ENCODE assay signal across 19 cellular contexts in genomic region chr4:16168144-16168543, GRCh38. TPM values are rescaled to one million over a fixed set of nuclear protein-coding genes. Genes with fewer than 3 reads are reported as not detected.
A peak's percentile ranks its signal among the peaks of the same experiment; 100 is the strongest.
DNase-seq lines count a peak whose midpoint lies in the region; ATAC-seq and TF ChIP-seq lines count a peak whose summit lies in the region.
"Had no signal": no experiment of that assay in that cellular context is flagged by ENCODE, and none has a peak within 500 bp of the region (broad histone marks: within the 10 kb centered on the region; RNA-seq: fewer than 3 reads in every experiment).

No MANE protein-coding gene starts in this region.

- H3K36me3 Mint-ChIP-seq in activated CD8-positive, alpha-beta T cell treated with anti-CD3 and anti-CD28 coated beads, Interleukin-2, amount 10 ng/mL, durations not matched to agents 7 days and 5 days (ENCODE audit: low read depth) = peaks cover 31% of the 10 kb centered on the region
- H3K36me3 Mint-ChIP-seq in activated CD8-positive, alpha-beta T cell treated with anti-CD3 and anti-CD28 coated beads for 36 hours (ENCODE audit: low read depth) = peaks cover 30% of the 10 kb centered on the region
- peaks cover 18% of the 10 kb centered on the region for H3K36me3 Mint-ChIP-seq in WTC11
- peaks cover 23% of the 10 kb centered on the region for H3K36me3 Mint-ChIP-seq in endothelial cell (ENCODE audit: low read depth, unreplicated experiment)
- H3K36me3 Mint-ChIP-seq in stimulated activated naive B cell treated with anti-CD40 and anti-IgM and Interleukin-4, amounts not matched to agents 10 μg/mL and 1 μg/mL and 100 μg/mL, for 72 hours = peaks cover 31 to 44% of the 10 kb centered on the region in 2 donors

- H3K27me3 Mint-ChIP-seq in activated CD8-positive, alpha-beta T cell treated with anti-CD3 and anti-CD28 coated beads, Interleukin-2, amount 10 ng/mL, durations not matched to agents 7 days and 5 days (ENCODE audit: low read depth) = no peaks in the 10 kb centered on the region
- no peaks in the 10 kb centered on the region for H3K27me3 Mint-ChIP-seq in activated CD8-positive, alpha-beta T cell treated with anti-CD3 and anti-CD28 coated beads for 36 hours
- H3K27me3 Mint-ChIP-seq in WTC11 (ENCODE audit: low read depth) (no peaks in the 10 kb centered on the region), endothelial cell (ENCODE audit: unreplicated experiment) (peaks cover 3% of the 10 kb centered on the region)
- no peaks in the 10 kb centered on the region for H3K27me3 Mint-ChIP-seq in stimulated activated naive B cell treated with anti-CD40 and anti-IgM and Interleukin-4, amounts not matched to agents 10 μg/mL and 1 μg/mL and 100 μg/mL, for 72 hours
- H3K27me3 Mint-ChIP-seq: CD4-positive, alpha-beta T cell had no signal

- TF ChIP-seq CTCF in activated CD8-positive, alpha-beta T cell treated with anti-CD3 and anti-CD28 coated beads for 36 hours (IDR thresholded peaks at IDR 0.05) = no peak
- TF ChIP-seq CTCF in WTC11 (IDR thresholded peaks at IDR 0.05) = no peak
- TF ChIP-seq CTCF in endothelial cell (IDR thresholded peaks at IDR 0.05; ENCODE audit: unreplicated experiment) = no peak

- no peak overlapping the region for H3K4me3 Mint-ChIP-seq in activated CD8-positive, alpha-beta T cell treated with anti-CD3 and anti-CD28 coated beads, Interleukin-2, amount 10 ng/mL, durations not matched to agents 7 days and 5 days
- no peak overlapping the region for H3K4me3 Mint-ChIP-seq in activated CD8-positive, alpha-beta T cell treated with anti-CD3 and anti-CD28 coated beads for 36 hours
- H3K4me3 Mint-ChIP-seq in WTC11 (no peak overlapping the region), endothelial cell (ENCODE audit: unreplicated experiment) (peak overlapping the region; percentile 80)
- no peak overlapping the region for H3K4me3 Mint-ChIP-seq in stimulated activated naive B cell treated with anti-CD40 and anti-IgM and Interleukin-4, amounts not matched to agents 10 μg/mL and 1 μg/mL and 100 μg/mL, for 72 hours
- H3K4me3 Mint-ChIP-seq: CD4-positive, alpha-beta T cell; GM23338 had no signal

- POLR2A ChIA-PET in activated CD8-positive, alpha-beta T cell treated with anti-CD3 and anti-CD28 coated beads, Interleukin-2, amount 10 ng/mL, durations not matched to agents 7 days and 5 days (lab: Charles Lee) = no interaction called here
- POLR2A ChIA-PET in activated CD8-positive, alpha-beta T cell treated with anti-CD3 and anti-CD28 coated beads for 36 hours (lab: Charles Lee) = no interaction called here
- POLR2A ChIA-PET in WTC11 (lab: Charles Lee) = no interaction called here

- H3K4me1 Mint-ChIP-seq in activated CD8-positive, alpha-beta T cell treated with anti-CD3 and anti-CD28 coated beads, Interleukin-2, amount 10 ng/mL, durations not matched to agents 7 days and 5 days (ENCODE audit: low read depth) = no peaks in the 10 kb centered on the region
- H3K4me1 Mint-ChIP-seq in activated CD8-positive, alpha-beta T cell treated with anti-CD3 and anti-CD28 coated beads for 36 hours (ENCODE audit: low read depth) = no peaks in the 10 kb centered on the region
- H3K4me1 Mint-ChIP-seq in WTC11 (peaks cover 22% of the 10 kb centered on the region), endothelial cell (ENCODE audit: unreplicated experiment) (peaks cover 22% of the 10 kb centered on the region)
- peaks cover 2 to 16% of the 10 kb centered on the region in 2 donors for H3K4me1 Mint-ChIP-seq in stimulated activated naive B cell treated with anti-CD40 and anti-IgM and Interleukin-4, amounts not matched to agents 10 μg/mL and 1 μg/mL and 100 μg/mL, for 72 hours

- CTCF ChIA-PET in activated CD8-positive, alpha-beta T cell treated with anti-CD3 and anti-CD28 coated beads, Interleukin-2, amount 10 ng/mL, durations not matched to agents 7 days and 5 days (lab: Charles Lee) = no interaction called here
- CTCF ChIA-PET in activated CD8-positive, alpha-beta T cell treated with anti-CD3 and anti-CD28 coated beads for 36 hours (lab: Charles Lee) = no interaction called here
- CTCF ChIA-PET in WTC11 (lab: Charles Lee) = interaction anchor here (1.5 kb wide), 1 partner anchor 38 kb away, joined by 4 read pairs; no protein-coding TSS in a partner anchor

- no peak for DNase-seq in activated CD8-positive, alpha-beta T cell treated with anti-CD3 and anti-CD28 coated beads, Interleukin-2, amount 10 ng/mL, durations not matched to agents 7 days and 5 days
- DNase-seq in activated CD8-positive, alpha-beta T cell treated with anti-CD3 and anti-CD28 coated beads for 36 hours = no peak
- no peak for DNase-seq in WTC11 (ENCODE audit: low spot score)
- no peak for DNase-seq in endothelial cell (ENCODE audit: low spot score)
- DNase-seq in stimulated activated naive B cell treated with anti-CD40 and anti-IgM and Interleukin-4, amounts not matched to agents 10 μg/mL and 1 μg/mL and 100 μg/mL, for 72 hours = no peak
- no peak for DNase-seq in effector CD8-positive, alpha-beta T cell (lab: John Stamatoyannopoulos, UW)
- DNase-seq in stimulated activated CD4-positive, alpha-beta T cell treated with anti-CD3 and anti-CD28 coated beads, Interleukin-4, amount 100 ng/mL, for 24 hours = no peak
- DNase-seq: ACHN; BE2C; C1 segment of cervical spinal cord; Caco-2; CD4-positive, alpha-beta T cell; DMS153; DMS79; GDM1; HCEC 1CT; IMR-90 had no signal

- no peak for ATAC-seq in activated CD8-positive, alpha-beta T cell treated with anti-CD3 and anti-CD28 coated beads, Interleukin-2, amount 10 ng/mL, durations not matched to agents 7 days and 5 days
- ATAC-seq in activated CD8-positive, alpha-beta T cell treated with anti-CD3 and anti-CD28 coated beads for 36 hours = no peak
- ATAC-seq in WTC11 = no peak
- ATAC-seq in stimulated activated naive B cell treated with anti-CD40 and anti-IgM and Interleukin-4, amounts not matched to agents 10 μg/mL and 1 μg/mL and 100 μg/mL, for 72 hours (replicated peaks) = no peak
- no peak for ATAC-seq in GM21786 (IDR thresholded peaks at IDR 0.05; ENCODE audit: unreplicated experiment)
- ATAC-seq: GM23338 had no signal

- no peaks in the 10 kb centered on the region for H3K9me3 Mint-ChIP-seq in activated CD8-positive, alpha-beta T cell treated with anti-CD3 and anti-CD28 coated beads, Interleukin-2, amount 10 ng/mL, durations not matched to agents 7 days and 5 days (ENCODE audit: insufficient read depth)
- H3K9me3 Mint-ChIP-seq in activated CD8-positive, alpha-beta T cell treated with anti-CD3 and anti-CD28 coated beads for 36 hours = no peaks in the 10 kb centered on the region
- H3K9me3 Mint-ChIP-seq in WTC11 = no peaks in the 10 kb centered on the region
- H3K9me3 Mint-ChIP-seq in endothelial cell (ENCODE audit: unreplicated experiment) = no peaks in the 10 kb centered on the region
- H3K9me3 Mint-ChIP-seq in stimulated activated naive B cell treated with anti-CD40 and anti-IgM and Interleukin-4, amounts not matched to agents 10 μg/mL and 1 μg/mL and 100 μg/mL, for 72 hours = no peaks in the 10 kb centered on the region
- H3K9me3 Mint-ChIP-seq: CD4-positive, alpha-beta T cell; GM23338 had no signal

- H3K27ac Mint-ChIP-seq in activated CD8-positive, alpha-beta T cell treated with anti-CD3 and anti-CD28 coated beads, Interleukin-2, amount 10 ng/mL, durations not matched to agents 7 days and 5 days = peak overlapping the region; percentile 28
- no peak overlapping the region for H3K27ac Mint-ChIP-seq in activated CD8-positive, alpha-beta T cell treated with anti-CD3 and anti-CD28 coated beads for 36 hours
- H3K27ac Mint-ChIP-seq in WTC11 (peak overlapping the region; percentile 79), endothelial cell (ENCODE audit: unreplicated experiment) (no peak overlapping the region)
- peak overlapping the region; percentile 38 for H3K27ac Mint-ChIP-seq in stimulated activated naive B cell treated with anti-CD40 and anti-IgM and Interleukin-4, amounts not matched to agents 10 μg/mL and 1 μg/mL and 100 μg/mL, for 72 hours
- H3K27ac Mint-ChIP-seq: CD4-positive, alpha-beta T cell had no signal

- intact Hi-C loops in activated CD8-positive, alpha-beta T cell treated with anti-CD3 and anti-CD28 coated beads for 36 hours (cut with micrococcal nuclease) = no loop called here

TF ChIP-seq in WTC11, 78 proteins besides CTCF, POLR2A, EP300 and RAD21 (continues in another document):
- TF ChIP-seq E2F1 (CRISPR knock-in tag; IDR thresholded peaks at IDR 0.05) (no peak), IRF2 (CRISPR knock-in tag; IDR thresholded peaks at IDR 0.05; ENCODE audit: borderline replicate concordance, low read depth) (no peak), MAX (CRISPR knock-in tag; IDR thresholded peaks at IDR 0.05) (no peak), ZNF121 (CRISPR knock-in tag; IDR thresholded peaks at IDR 0.05) (peak; percentile 93; the same call in 1 of the 2 replicates), ZNF423 (CRISPR knock-in tag; IDR thresholded peaks at IDR 0.05) (no peak), CDX4 (CRISPR knock-in tag; IDR thresholded peaks at IDR 0.05; ENCODE audit: borderline replicate concordance) (no peak), MYBL2 (CRISPR knock-in tag; IDR thresholded peaks at IDR 0.05) (no peak), ATF1 (CRISPR knock-in tag; IDR thresholded peaks at IDR 0.05) (no peak)

RNA-seq across cellular contexts. Expression of gene TAPT1, which starts 58.1 kb away (rescaled TPM):
- total RNA-seq in activated CD8-positive, alpha-beta T cell treated with anti-CD3 and anti-CD28 coated beads, Interleukin-2, amount 10 ng/mL, durations not matched to agents 7 days and 5 days = 10 to 100 TPM; 31.9 to 34.3 TPM
- 10 to 100 TPM; 34.2 to 35.5 TPM for total RNA-seq in activated CD8-positive, alpha-beta T cell treated with anti-CD3 and anti-CD28 coated beads for 36 hours
- total RNA-seq in WTC11 (2021) (10.4 to 12.4 TPM (median 10.6 TPM) in 3 replicates), endothelial cell (ENCODE audit: unreplicated experiment) (18.4 TPM)

Comparison
In these comparisons a context has a peak if more than half of its experiments do, and no peak if none do; other contexts are left out.
1. H3K27ac Mint-ChIP-seq: peak in activated CD8-positive, alpha-beta T cell treated with anti-CD3 and anti-CD28 coated beads, Interleukin-2, amount 10 ng/mL, durations not matched to agents 7 days and 5 days (single experiment), WTC11 (single experiment) and stimulated activated naive B cell treated with anti-CD40 and anti-IgM and Interleukin-4, amounts not matched to agents 10 μg/mL and 1 μg/mL and 100 μg/mL, for 72 hours (single experiment); none in activated CD8-positive, alpha-beta T cell treated with anti-CD3 and anti-CD28 coated beads for 36 hours (single experiment) and endothelial cell (single experiment).